ENCODE assay signal across 8 cellular contexts in the genomic region with DNA sequence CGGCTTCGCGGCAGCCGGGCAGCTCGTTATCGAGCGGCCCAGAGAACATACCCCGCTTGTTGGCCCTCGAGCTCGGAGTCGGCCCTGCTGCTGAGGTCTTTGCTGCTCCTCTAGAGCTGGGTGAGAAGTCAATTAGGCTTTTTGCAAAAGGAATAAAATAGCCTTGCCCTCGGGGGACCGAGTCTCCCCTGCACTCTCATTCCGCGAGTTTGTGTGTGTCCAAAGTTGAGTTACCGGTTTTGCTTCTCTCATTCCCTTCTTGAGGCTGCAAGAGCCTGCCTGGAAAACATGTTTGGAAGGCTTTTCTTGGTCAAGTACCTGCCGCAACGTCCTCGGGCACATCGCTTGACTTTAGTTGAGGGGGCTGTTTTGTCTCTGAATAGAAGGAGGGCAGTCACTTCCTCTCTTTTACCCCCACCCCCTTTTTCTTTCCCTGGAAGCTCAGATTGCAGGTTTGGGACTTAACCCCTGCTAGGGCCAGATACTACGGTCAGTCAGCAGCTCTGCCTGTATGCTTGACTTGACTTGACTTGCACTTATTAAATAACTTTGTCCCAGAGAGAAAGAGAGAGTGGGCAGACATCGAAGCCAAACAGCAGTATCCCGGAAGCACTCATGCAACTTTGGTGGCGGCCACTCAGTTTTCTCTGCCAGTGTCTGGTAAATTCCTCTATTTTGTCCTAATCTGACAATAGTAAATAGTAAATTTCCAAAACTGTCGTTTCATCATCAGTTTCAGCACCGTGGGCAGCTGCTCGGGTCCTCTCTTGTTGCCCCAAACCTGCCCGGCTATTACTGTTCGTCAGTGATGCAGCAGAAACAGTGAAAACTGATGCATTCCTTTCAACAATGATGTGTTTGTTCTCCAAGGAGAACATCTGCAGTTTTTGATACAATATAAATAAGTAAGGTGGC. TPM values are rescaled to one million over a fixed set of nuclear protein-coding genes. Genes with fewer than 3 reads are reported as not detected.
DNase-seq lines count a peak whose midpoint lies in the region; ATAC-seq and TF ChIP-seq lines count a peak whose summit lies in the region.

No MANE protein-coding gene starts in this region.

- H3K9me3 Mint-ChIP-seq in CD14-positive monocyte = peaks cover 0 to 4% (median 0%) of the 10 kb centered on the region in 7 donors
- H3K9me3 Mint-ChIP-seq in immature natural killer cell = no peaks in the 10 kb centered on the region

- TF ChIP-seq CTCF in CD14-positive monocyte (IDR thresholded peaks at IDR 0.05) (no peak), breast epithelium (IDR thresholded peaks at IDR 0.05) (no peak)

- H3K27me3 ChIP-seq in breast epithelium = no peaks in the 10 kb centered on the region
- no peaks in the 10 kb centered on the region for H3K27me3 ChIP-seq in skeletal muscle satellite cell (ENCODE audit: control insufficient read depth, insufficient read depth, low read length)

- H3K27ac Mint-ChIP-seq in CD14-positive monocyte (peak overlapping the region; percentile 97 to 100 (median 99)), immature natural killer cell (peak overlapping the region; percentile 95 to 100 (median 99))

- intact Hi-C loops in CD14-positive monocyte (cut with micrococcal nuclease) = no loop called here
- intact Hi-C loops in breast epithelium (cut with DNase I; ENCODE audit: low total_unique reads) = no loop called here

- H3K4me1 Mint-ChIP-seq in CD14-positive monocyte (peaks cover 60% of the 10 kb centered on the region), immature natural killer cell (peaks cover 51 to 69% of the 10 kb centered on the region in 2 donors)

- H3K9me3 ChIP-seq in breast epithelium = no peaks in the 10 kb centered on the region
- no peaks in the 10 kb centered on the region for H3K9me3 ChIP-seq in skeletal muscle satellite cell (replicated peaks; ENCODE audit: low read length)

- no peaks in the 10 kb centered on the region for H3K36me3 ChIP-seq in breast epithelium
- H3K36me3 ChIP-seq in skeletal muscle satellite cell (ENCODE audit: insufficient read depth, low read length) = no peaks in the 10 kb centered on the region

- ATAC-seq in GM19025 (IDR thresholded peaks at IDR 0.05; ENCODE audit: low read depth, unreplicated experiment) = peak; percentile 7
- ATAC-seq in HG03175 (IDR thresholded peaks at IDR 0.05; ENCODE audit: unreplicated experiment) = peak; percentile 28
- no peak for ATAC-seq in HG03469 (IDR thresholded peaks at IDR 0.05; ENCODE audit: unreplicated experiment)

- H3K36me3 Mint-ChIP-seq in CD14-positive monocyte = peaks cover 6 to 7% of the 10 kb centered on the region in 2 donors
- no peaks in the 10 kb centered on the region for H3K36me3 Mint-ChIP-seq in immature natural killer cell

- H3K27me3 Mint-ChIP-seq in CD14-positive monocyte (ENCODE audit: low read depth in 3 of 3) (peaks cover 0 to 3% (median 2%) of the 10 kb centered on the region in 3 donors), immature natural killer cell (ENCODE audit: low read depth in 3 of 3) (peaks cover 2 to 4% (median 4%) of the 10 kb centered on the region in 3 donors)

- peak overlapping the region; percentile 68 to 90 (median 90) for H3K4me3 ChIP-seq in breast epithelium
- peak overlapping the region; percentile 80 for H3K4me3 ChIP-seq in skeletal muscle satellite cell (ENCODE audit: low read length)

- peak overlapping the region; percentile 92 for H3K4me2 ChIP-seq in skeletal muscle satellite cell (ENCODE audit: low read length)

- peak overlapping the region; percentile 93 to 99 for H3K4me3 Mint-ChIP-seq in CD14-positive monocyte
- H3K4me3 Mint-ChIP-seq in immature natural killer cell = peak overlapping the region; percentile 97 to 100 (median 99)

- no peak for TF ChIP-seq POLR2A in breast epithelium (IDR thresholded peaks at IDR 0.05)

- peak overlapping the region; percentile 98 to 99 for H3K27ac ChIP-seq in breast epithelium

- peak overlapping the region; percentile 92 for H3K9ac ChIP-seq in skeletal muscle satellite cell (ENCODE audit: low read depth, low read length)

- DNase-seq in CD14-positive monocyte (ENCODE audit: low spot score) (no peak), RKO (ENCODE audit: low spot score) (peak; percentile 68), breast epithelium (ENCODE audit: low spot score in 2 of 2) (peak in 1 of 2 donors; percentile 50), immature natural killer cell (peak; percentile 16 to 20 (median 20))

- H3K4me1 ChIP-seq in breast epithelium (peaks cover 0 to 23% of the 10 kb centered on the region in 2 donors), skeletal muscle satellite cell (ENCODE audit: control insufficient read depth, insufficient read depth, low read length) (peaks cover 33% of the 10 kb centered on the region)

RNA-seq across cellular contexts. Expression of a gene that starts 0.6 kb away (rescaled TPM):
- polyA plus RNA-seq in CD14-positive monocyte = 100 to 1,000 TPM; 462 to 481 TPM
- 100 to 1,000 TPM in 2 of 3 donors, 10 to 100 TPM in 1; 95.0 to 142 (median 114) TPM for total RNA-seq in breast epithelium
- polyA plus RNA-seq in immature natural killer cell = 100 to 1,000 TPM; 116 to 145 (median 142) TPM
- total RNA-seq in skeletal muscle satellite cell (2012; rRNA removed) = 45.6 and 64.9 TPM in 2 replicates

RNA-seq across cellular contexts. Expression of a gene that starts 21.3 kb away (rescaled TPM):
- polyA plus RNA-seq in CD14-positive monocyte (not detected), immature natural killer cell (not detected)
- not detected for total RNA-seq in breast epithelium
- not detected in 2 replicates for total RNA-seq in skeletal muscle satellite cell (2012; rRNA removed)
